ENCODE assay signal across 29 cellular contexts in the genomic region with DNA sequence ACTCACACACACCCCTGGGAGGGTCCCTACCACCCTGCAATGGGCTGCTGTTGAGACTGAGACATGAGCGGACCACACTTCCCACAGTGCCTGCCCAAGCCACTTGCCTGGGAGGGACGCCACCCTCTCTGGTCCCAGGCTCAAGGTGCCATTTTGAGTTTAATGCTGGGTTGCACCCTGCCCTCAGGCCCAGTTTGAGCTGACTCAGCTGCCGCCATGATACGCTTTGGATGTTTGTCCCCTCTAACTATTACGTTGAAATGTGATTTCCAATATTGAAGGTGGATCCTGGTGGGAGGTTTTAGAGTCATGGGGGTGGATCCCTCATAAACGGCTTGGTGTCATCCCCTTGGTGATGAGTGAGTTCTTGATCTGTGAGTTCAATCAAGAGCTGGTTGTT.
"Had no signal": no experiment of that assay in that cellular context is flagged by ENCODE, and none has a peak within 500 bp of the region (broad histone marks: within the 10 kb centered on the region; RNA-seq: fewer than 3 reads in every experiment).

No MANE protein-coding gene starts in this region.

- H3K4me1 Mint-ChIP-seq: endodermal cell had no signal

- FAIRE-seq: colon, endometrium, endothelial cell of umbilical vein, frontal cortex had no signal

- H3K4me3 Mint-ChIP-seq: dendritic cell treated with granulocyte-macrophage colony-stimulating factor and Interleukin-4, amounts not matched to agents 40 ng/mL and 50 ng/mL, for 4 days; effector memory CD8-positive, alpha-beta T cell; endodermal cell had no signal

- DNase-seq: colonic mucosa; cortex of kidney; dermis blood vessel endothelial cell; dorsolateral prefrontal cortex; effector CD4-positive, alpha-beta T cell; effector CD8-positive, alpha-beta T cell; effector memory CD4-positive, alpha-beta T cell; effector memory CD8-positive, alpha-beta T cell; endodermal cell; erythroblast; esophagus squamous epithelium; foreskin fibroblast; foreskin keratinocyte; foreskin melanocyte; gastrocnemius medialis; glutamatergic neuron; head of caudate nucleus; heart left ventricle; heart right ventricle had no signal

- H3K27me3 Mint-ChIP-seq: dendritic cell treated with granulocyte-macrophage colony-stimulating factor and Interleukin-4, amounts not matched to agents 40 ng/mL and 50 ng/mL, for 4 days had no signal

- H3K9me3 ChIP-seq: colonic mucosa, esophagus muscularis mucosa, gastrocnemius medialis, heart left ventricle had no signal

- H3K36me3 ChIP-seq: colonic mucosa, esophagus muscularis mucosa, esophagus squamous epithelium, gastrocnemius medialis, gastroesophageal sphincter, heart left ventricle, heart right ventricle had no signal

- H3K4me3 ChIP-seq: colonic mucosa, coronary artery, dorsolateral prefrontal cortex, esophagus muscularis mucosa, esophagus squamous epithelium, gastrocnemius medialis, gastroesophageal sphincter, heart left ventricle, heart right ventricle had no signal

- H3K9me3 Mint-ChIP-seq: dendritic cell treated with granulocyte-macrophage colony-stimulating factor and Interleukin-4, amounts not matched to agents 40 ng/mL and 50 ng/mL, for 4 days; effector memory CD8-positive, alpha-beta T cell had no signal

- ATAC-seq: effector memory CD8-positive, alpha-beta T cell; esophagus mucosa; foreskin keratinocyte; gastrocnemius medialis; gastroesophageal sphincter; heart left ventricle; heart right ventricle had no signal

- H3K4me1 ChIP-seq: colonic mucosa, esophagus muscularis mucosa, esophagus squamous epithelium, foreskin keratinocyte, gastrocnemius medialis, gastroesophageal sphincter, heart left ventricle, heart right ventricle had no signal

- H3K27me3 ChIP-seq: colonic mucosa, esophagus squamous epithelium, foreskin keratinocyte, gastrocnemius medialis had no signal

- H3K27ac Mint-ChIP-seq: dendritic cell treated with granulocyte-macrophage colony-stimulating factor and Interleukin-4, amounts not matched to agents 40 ng/mL and 50 ng/mL, for 4 days; effector memory CD8-positive, alpha-beta T cell; endodermal cell had no signal

- H3K27ac ChIP-seq: colonic mucosa, coronary artery, dorsolateral prefrontal cortex, epithelial cell of prostate, esophagus muscularis mucosa, esophagus squamous epithelium, foreskin keratinocyte, gastrocnemius medialis, gastroesophageal sphincter, heart left ventricle, heart right ventricle had no signal
